Comparison of ENCODE assay signal across 9 cellular contexts in genomic region chr18:13136689-13137040, GRCh38.
DNase-seq lines count a peak whose midpoint lies in the region; ATAC-seq and TF ChIP-seq lines count a peak whose summit lies in the region.
"Had no signal": no experiment of that assay in that cellular context is flagged by ENCODE, and none has a peak within 500 bp of the region (broad histone marks: within the 10 kb centered on the region; RNA-seq: fewer than 3 reads in every experiment).

No MANE protein-coding gene starts in this region.

- H3K27ac ChIP-seq in Karpas-422 (ENCODE audit: low read length), result peak overlapping the region; percentile 67
- H3K27ac ChIP-seq in coronary artery, result peak overlapping the region in 1 of 2 donors; percentile 44
- peak overlapping the region; percentile 85 for H3K27ac ChIP-seq in upper lobe of right lung
- H3K27ac ChIP-seq: epithelial cell of prostate had no signal

- peaks cover 14% of the 10 kb centered on the region for H3K4me1 Mint-ChIP-seq in memory B cell

- no peaks in the 10 kb centered on the region for H3K27me3 Mint-ChIP-seq in memory B cell

- no peaks in the 10 kb centered on the region for H3K79me2 ChIP-seq in Karpas-422 (ENCODE audit: low read length)

- ATAC-seq in Right ventricle myocardium inferior, result peak; percentile 43
- ATAC-seq in memory B cell (ENCODE audit: low read depth), result peak; percentile 11
- peak; percentile 53 for ATAC-seq in upper lobe of right lung
- ATAC-seq in HG02623 (IDR thresholded peaks at IDR 0.05; ENCODE audit: unreplicated experiment), result no peak

- H3K9ac ChIP-seq in Karpas-422 (ENCODE audit: low read length), result peak overlapping the region; percentile 88

- H3K9me3 ChIP-seq in Karpas-422 (ENCODE audit: low read length) (no peaks in the 10 kb centered on the region), upper lobe of right lung (no peaks in the 10 kb centered on the region)

- H3K4me3 Mint-ChIP-seq in memory B cell, result peak overlapping the region; percentile 99

- H3K27me3 ChIP-seq in Karpas-422 (ENCODE audit: low read length), result no peaks in the 10 kb centered on the region
- H3K27me3 ChIP-seq in upper lobe of right lung, result peaks cover 3% of the 10 kb centered on the region

- no peaks in the 10 kb centered on the region for H3K9me3 Mint-ChIP-seq in memory B cell

- DNase-seq in Right ventricle myocardium inferior (ENCODE audit: missing footprints), result no peak
- DNase-seq in cardiac septum (ENCODE audit: low spot score), result no peak
- DNase-seq in Karpas-422, result no peak
- no peak for DNase-seq in coronary artery (ENCODE audit: low spot score)
- DNase-seq in memory B cell (ENCODE audit: low spot score in 2 of 2), result peak in 1 of 2 donors; percentile 7
- DNase-seq in upper lobe of right lung, result peak; percentile 72
- no peak for DNase-seq in NCI-H510A (lab: John Stamatoyannopoulos, UW)

- TF ChIP-seq CTCF in coronary artery (IDR thresholded peaks at IDR 0.05) (no peak), upper lobe of right lung (IDR thresholded peaks at IDR 0.05) (no peak)

- no peaks in the 10 kb centered on the region for H4K20me1 ChIP-seq in Karpas-422 (ENCODE audit: insufficient read depth, low read depth, low read length)

- no peaks in the 10 kb centered on the region for H3K36me3 Mint-ChIP-seq in memory B cell

- peak overlapping the region; percentile 84 for H3K4me2 ChIP-seq in Karpas-422 (ENCODE audit: low read depth, low read length, poor library complexity, severe bottlenecking)

- H3K4me3 ChIP-seq in Karpas-422 (ENCODE audit: low read length) (peak overlapping the region; percentile 68), coronary artery (peak overlapping the region; percentile 74), upper lobe of right lung (peak overlapping the region; percentile 68)

- H3K9me2 ChIP-seq in Karpas-422 (replicated peaks; ENCODE audit: insufficient read depth, low read length), result no peaks in the 10 kb centered on the region

- peak overlapping the region; percentile 95 for H2AFZ ChIP-seq in Karpas-422 (ENCODE audit: low read length)

- H3K36me3 ChIP-seq in Karpas-422 (ENCODE audit: insufficient read depth, low read length) (no peaks in the 10 kb centered on the region), upper lobe of right lung (no peaks in the 10 kb centered on the region)

- H3K4me1 ChIP-seq in Karpas-422 (ENCODE audit: low read length) (peaks cover 32% of the 10 kb centered on the region), upper lobe of right lung (peaks cover 10% of the 10 kb centered on the region)

- intact Hi-C loops in Right ventricle myocardium inferior (cut with DNase I), result no loop called here
- intact Hi-C loops in cardiac septum (cut with DNase I), result no loop called here
- intact Hi-C loops in upper lobe of right lung (cut with DNase I), result no loop called here

- H3K27ac Mint-ChIP-seq in memory B cell, result peak overlapping the region; percentile 97
